In the genomic region with DNA sequence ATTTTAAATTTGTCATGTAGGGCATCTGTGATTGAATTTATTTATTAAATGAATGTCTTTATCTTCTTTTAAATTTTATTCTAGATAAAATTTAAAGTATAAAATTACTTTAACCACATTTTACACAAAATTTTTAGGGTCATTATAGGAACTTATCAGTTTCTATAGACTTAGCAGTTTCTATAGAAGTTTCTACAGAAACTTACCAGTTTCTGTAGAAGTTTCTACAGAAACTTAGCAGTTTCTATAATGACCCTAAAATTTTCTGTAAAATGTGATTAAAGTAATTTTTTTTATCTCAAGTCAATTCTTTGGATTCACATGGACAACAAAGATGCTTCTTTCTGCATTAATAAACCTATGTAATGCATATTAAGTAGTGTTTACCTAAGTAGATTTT, we compare ENCODE assay signal across 23 cellular contexts.
"Had no signal": no experiment of that assay in that cellular context is flagged by ENCODE, and none has a peak within 500 bp of the region (broad histone marks: within the 10 kb centered on the region; RNA-seq: fewer than 3 reads in every experiment).

No MANE protein-coding gene starts in this region.

- FAIRE-seq: endothelial cell of umbilical vein, frontal cortex had no signal

- DNase-seq: dermis blood vessel endothelial cell; dorsolateral prefrontal cortex; effector CD4-positive, alpha-beta T cell; effector memory CD4-positive, alpha-beta T cell; foreskin keratinocyte; heart left ventricle; hypothalamus; immature natural killer cell; islet precursor cell; left cardiac atrium; left lung; left ventricle myocardium superior; lower lobe of right lung; mesenchymal stem cell; mucosa of descending colon; naive B cell had no signal

- H3K27me3 ChIP-seq: dorsolateral prefrontal cortex, esophagus muscularis mucosa, foreskin keratinocyte, gastroesophageal sphincter, heart left ventricle, hepatocyte, left lung had no signal

- H3K27ac Mint-ChIP-seq: immature natural killer cell, mesothelial cell of epicardium, naive B cell had no signal

- H2AFZ ChIP-seq: hepatocyte had no signal

- H3K4me3 Mint-ChIP-seq: immature natural killer cell, mesothelial cell of epicardium, naive B cell had no signal

- H3K27me3 Mint-ChIP-seq: naive B cell had no signal

- H3K4me3 ChIP-seq: coronary artery, dorsolateral prefrontal cortex, esophagus muscularis mucosa, gastroesophageal sphincter, heart left ventricle, hepatocyte, left lung, lower lobe of right lung, mucosa of descending colon had no signal

- H3K36me3 Mint-ChIP-seq: immature natural killer cell, mesothelial cell of epicardium, naive B cell had no signal

- H3K36me3 ChIP-seq: esophagus muscularis mucosa, gastroesophageal sphincter, heart left ventricle, left lung, lower lobe of right lung had no signal

- H3K79me2 ChIP-seq: hepatocyte had no signal

- H3K4me1 Mint-ChIP-seq: immature natural killer cell, mesothelial cell of epicardium, naive B cell had no signal

- H3K9me3 ChIP-seq: esophagus muscularis mucosa, gastroesophageal sphincter, heart left ventricle, lower lobe of right lung, mucosa of descending colon had no signal

- H3K4me2 ChIP-seq: hepatocyte had no signal

- H3K27ac ChIP-seq: coronary artery, dorsolateral prefrontal cortex, esophagus muscularis mucosa, foreskin keratinocyte, gastroesophageal sphincter, heart left ventricle, hepatocyte, left lung, lower lobe of right lung had no signal

- H3K4me1 ChIP-seq: esophagus muscularis mucosa, foreskin keratinocyte, gastroesophageal sphincter, heart left ventricle, left lung, lower lobe of right lung had no signal

- ATAC-seq: foreskin keratinocyte, gastroesophageal sphincter, heart left ventricle, left cardiac atrium, left lung, left ventricle myocardium superior, lower lobe of right lung, mucosa of descending colon had no signal
